Comparison of ENCODE assay signal across 8 cellular contexts in genomic region chr6:36442083-36442670, GRCh38. TPM values are rescaled to one million over a fixed set of nuclear protein-coding genes. Genes with fewer than 3 reads are reported as not detected.
A peak's percentile ranks its signal among the peaks of the same experiment; 100 is the strongest.
DNase-seq lines count a peak whose midpoint lies in the region; ATAC-seq and TF ChIP-seq lines count a peak whose summit lies in the region.

No MANE protein-coding gene starts in this region.

- H3K4me3 ChIP-seq in ascending aorta = peak overlapping the region; percentile 88 to 92
- H3K4me3 ChIP-seq in right lobe of liver = peak overlapping the region; percentile 78 to 85 (median 84)
- peak overlapping the region; percentile 88 to 95 for H3K4me3 ChIP-seq in tibial artery

- intact Hi-C loops in ascending aorta (cut with DNase I) = loop anchor here (2.0 to 5.0 kb wide), 2 partner anchors 55 to 153 kb away; partner anchors contain the start of genes ETV7 and SRSF3
- intact Hi-C loops in right lobe of liver (cut with DNase I) = no loop called here
- intact Hi-C loops in tibial artery (cut with DNase I; ENCODE audit: low total_unique reads) = loop anchor here (2.0 to 5.0 kb wide), 2 partner anchors 19 to 150 kb away; partner anchors contain the start of gene SRSF3

- no peaks in the 10 kb centered on the region for H3K27me3 ChIP-seq in ascending aorta
- no peaks in the 10 kb centered on the region for H3K27me3 ChIP-seq in right lobe of liver
- no peaks in the 10 kb centered on the region for H3K27me3 ChIP-seq in tibial artery

- H3K27ac ChIP-seq in ascending aorta (peak overlapping the region; percentile 96 to 97), right lobe of liver (peak overlapping the region; percentile 91 to 98 (median 97)), tibial artery (peak overlapping the region; percentile 96 to 97)

- DNase-seq in activated T-cell treated with anti-CD3 and anti-CD28 coated beads, Interleukin-2, amount 50 U/mL, for 4 hours = no peak
- DNase-seq in activated T-cell treated with anti-CD3 and anti-CD28 coated beads for 4 hours = no peak
- DNase-seq in ascending aorta (ENCODE audit: low spot score in 2 of 2) = no peak
- DNase-seq in right lobe of liver = no peak
- no peak for DNase-seq in tibial artery
- no peak for DNase-seq in NCI-H446 treated with DMSO at 0.1 percent for 48 hours (lab: John Stamatoyannopoulos, UW)
- DNase-seq in GM13976 (ENCODE audit: low spot score) = no peak

- H3K36me3 ChIP-seq in ascending aorta = no peaks in the 10 kb centered on the region
- no peaks in the 10 kb centered on the region for H3K36me3 ChIP-seq in right lobe of liver
- no peaks in the 10 kb centered on the region for H3K36me3 ChIP-seq in tibial artery

- no peak for TF ChIP-seq POLR2A in right lobe of liver (IDR thresholded peaks at IDR 0.05)

- ATAC-seq in activated T-cell treated with anti-CD3 and anti-CD28 coated beads, Interleukin-2, amount 50 U/mL, for 4 hours = no peak
- peak in 2 of 4 donors; percentile 2 to 6 for ATAC-seq in right lobe of liver
- no peak for ATAC-seq in GM21576 (IDR thresholded peaks at IDR 0.05; ENCODE audit: unreplicated experiment)

- H3K9me3 Mint-ChIP-seq in activated T-cell treated with anti-CD3 and anti-CD28 coated beads, Interleukin-2, amount 50 U/mL, for 4 hours = no peaks in the 10 kb centered on the region

- 30% methylated on average over 12 of the region's 12 CpGs for WGBS in right lobe of liver (ENCODE audit: insufficient coverage, low coverage, low lambda C conversion rate, missing lambda C conversion rate)

- H3K4me3 Mint-ChIP-seq in activated T-cell treated with anti-CD3 and anti-CD28 coated beads, Interleukin-2, amount 50 U/mL, for 4 hours = peak overlapping the region; percentile 97

- no peak for TF ChIP-seq CTCF in ascending aorta (IDR thresholded peaks at IDR 0.05)
- TF ChIP-seq CTCF in right lobe of liver (IDR thresholded peaks at IDR 0.05) = no peak
- no peak for TF ChIP-seq CTCF in tibial artery (IDR thresholded peaks at IDR 0.05)
- no peak for TF ChIP-seq CTCF in GM13976 (IDR thresholded peaks at IDR 0.05; ENCODE audit: borderline replicate concordance, control extremely low read depth, extremely low read depth, insufficient read depth, missing control alignments)

- no peaks in the 10 kb centered on the region for H3K27me3 Mint-ChIP-seq in activated T-cell treated with anti-CD3 and anti-CD28 coated beads, Interleukin-2, amount 50 U/mL, for 4 hours (ENCODE audit: low read depth)

- in situ Hi-C loops in GM13976 (cut with MboI; ENCODE audit: low sequenced_read_pairs, unreplicated experiment) = no loop called here

- H3K36me3 Mint-ChIP-seq in activated T-cell treated with anti-CD3 and anti-CD28 coated beads, Interleukin-2, amount 50 U/mL, for 4 hours (ENCODE audit: insufficient read depth) = peaks cover 3% of the 10 kb centered on the region

- H3K4me1 ChIP-seq in ascending aorta (peaks cover 0 to 25% of the 10 kb centered on the region in 2 donors), right lobe of liver (peaks cover 0 to 33% (median 4%) of the 10 kb centered on the region in 4 donors), tibial artery (peaks cover 0 to 50% (median 21%) of the 10 kb centered on the region in 4 donors)

- no peaks in the 10 kb centered on the region for H3K9me3 ChIP-seq in ascending aorta
- no peaks in the 10 kb centered on the region for H3K9me3 ChIP-seq in right lobe of liver
- H3K9me3 ChIP-seq in tibial artery = no peaks in the 10 kb centered on the region

- H3K4me1 Mint-ChIP-seq in activated T-cell treated with anti-CD3 and anti-CD28 coated beads, Interleukin-2, amount 50 U/mL, for 4 hours (ENCODE audit: low read depth) = peaks cover 43% of the 10 kb centered on the region

RNA-seq across cellular contexts. Expression of gene PXT1, which starts 0.5 kb away (rescaled TPM):
- total RNA-seq in activated T-cell treated with anti-CD3 and anti-CD28 coated beads, Interleukin-2, amount 50 U/mL, for 4 hours = under 1 TPM in 2 of 3 donors, not detected in 1; 0.16 to 0.19 TPM
- total RNA-seq in ascending aorta = not detected
- total RNA-seq in right lobe of liver = under 1 TPM in 1 of 6 experiments, not detected in 5; 0.11 TPM

RNA-seq across cellular contexts. Expression of gene KCTD20, which starts 0.6 kb away (rescaled TPM):
- total RNA-seq in activated T-cell treated with anti-CD3 and anti-CD28 coated beads, Interleukin-2, amount 50 U/mL, for 4 hours = 10 to 100 TPM; 41.7 to 47.4 (median 44.6) TPM
- 71.5 TPM for total RNA-seq in ascending aorta
- 10 to 100 TPM; 24.8 to 48.8 (median 33.5) TPM for total RNA-seq in right lobe of liver

RNA-seq across cellular contexts. Expression of gene ETV7, which starts 54.7 kb away (rescaled TPM):
- total RNA-seq in activated T-cell treated with anti-CD3 and anti-CD28 coated beads, Interleukin-2, amount 50 U/mL, for 4 hours = 1 to 10 TPM in 2 of 3 donors, under 1 TPM in 1; 0.45 to 4.9 (median 1.7) TPM
- total RNA-seq in ascending aorta = not detected
- 1 to 10 TPM in 1 of 6 experiments, under 1 TPM in 4, not detected in 1; 0.19 to 4.6 (median 0.55) TPM for total RNA-seq in right lobe of liver

Comparison
In these comparisons a context has a peak if more than half of its experiments do, and no peak if none do; other contexts are left out.
1. intact Hi-C loops: an anchor here in ascending aorta (2.0 to 5.0 kb wide) and tibial artery (2.0 to 5.0 kb wide); none called in right lobe of liver.